Comparison of ENCODE assay signal across 9 cellular contexts in genomic region chr14:104827173-104828055, GRCh38. TPM values are rescaled to one million over a fixed set of nuclear protein-coding genes. Genes with fewer than 3 reads are reported as not detected.
DNase-seq lines count a peak whose midpoint lies in the region; ATAC-seq, FAIRE-seq and TF ChIP-seq lines count a peak whose summit lies in the region.
"Had no signal": no experiment of that assay in that cellular context is flagged by ENCODE, and none has a peak within 500 bp of the region (broad histone marks: within the 10 kb centered on the region; RNA-seq: fewer than 3 reads in every experiment).

No MANE protein-coding gene starts in this region.

- peak overlapping the region; percentile 40 for H3K4ac ChIP-seq in IMR-90 (ENCODE audit: low read depth, low read length)

- no peak for TF ChIP-seq POLR2A in IMR-90 (IDR thresholded peaks at IDR 0.05; ENCODE audit: low read depth, low read length)
- TF ChIP-seq POLR2A in adrenal gland (IDR thresholded peaks at IDR 0.05), result no peak

- no peak overlapping the region for H4K91ac ChIP-seq in IMR-90 (ENCODE audit: insufficient read depth, low read depth, low read length)

- POLR2A ChIA-PET in IMR-90 (lab: Charles Lee; ENCODE audit: unreplicated experiment), result no interaction called here

- no peaks in the 10 kb centered on the region for H3K36me3 ChIP-seq in IMR-90 (ENCODE audit: control insufficient read depth, insufficient read depth, low read length)
- no peaks in the 10 kb centered on the region for H3K36me3 ChIP-seq in SK-N-MC (ENCODE audit: insufficient read depth, low read length)
- H3K36me3 ChIP-seq in adrenal gland (replicated peaks in 1 of 2), result no peaks in the 10 kb centered on the region
- H3K36me3 ChIP-seq in small intestine (ENCODE audit: control insufficient read depth in 2 of 2, insufficient read depth in 2 of 2, low read length in 2 of 2), result no peaks in the 10 kb centered on the region
- H3K36me3 ChIP-seq in MG63, result no peaks in the 10 kb centered on the region

- WGBS in IMR-90 (ENCODE audit: extremely low coverage in 2 of 2, insufficient read length in 1 of 2), 2 experiments, result 15% methylated on average over 16 of the region's 39 CpGs; no CpG with 5 or more reads in 1 of the 2 experiments
- WGBS in adrenal gland, 4 donors, result 10 to 69% (median 16%) methylated on average over 2 to 39 of the region's 39 CpGs
- WGBS in small intestine, 3 donors, result 2 to 7% (median 6%) methylated on average over 36 to 39 of the region's 39 CpGs

- H2BK5ac ChIP-seq in IMR-90 (ENCODE audit: low read depth, low read length, poor library complexity, severe bottlenecking), result no peak overlapping the region

- H2AFZ ChIP-seq in IMR-90 (replicated peaks; ENCODE audit: low read length, poor library complexity), result peak overlapping the region; percentile 93

- peak; percentile 33 for TF ChIP-seq RAD21 in IMR-90 (IDR thresholded peaks at IDR 0.05; ENCODE audit: low read length)

- H3K4me1 ChIP-seq in IMR-90 (ENCODE audit: control insufficient read depth, insufficient read depth, low read length), result peaks cover 5% of the 10 kb centered on the region
- H3K4me1 ChIP-seq in adrenal gland (replicated peaks in 1 of 2), result peaks cover 14 to 17% of the 10 kb centered on the region in 2 donors
- H3K4me1 ChIP-seq in small intestine (ENCODE audit: control insufficient read depth in 2 of 2, insufficient read depth in 1 of 2, low read depth in 1 of 2, low read length in 1 of 2), result peaks cover 0 to 3% of the 10 kb centered on the region in 2 donors

- FAIRE-seq in D721Med (lab: Jason Lieb, UNC) (no peak), small intestine (lab: Jason Lieb, UNC) (no peak)
- FAIRE-seq: TTC549 had no signal

- peak overlapping the region; percentile 56 for H3K4me2 ChIP-seq in IMR-90 (ENCODE audit: low read depth, low read length)

- H4K8ac ChIP-seq in IMR-90 (ENCODE audit: low read depth in 2 of 2, low read length in 2 of 2), result peak overlapping the region in 1 of 2 experiments; percentile 69; a peak in 1 of 4 replicates

- no peak overlapping the region for H3K56ac ChIP-seq in IMR-90 (ENCODE audit: extremely low read depth, insufficient read depth, low read length)

- H3K23ac ChIP-seq in IMR-90 (ENCODE audit: low read depth, low read length), result peak overlapping the region; percentile 29; the same call in 1 of the 2 replicates

- H3K9me3 ChIP-seq in IMR-90 (ENCODE audit: control insufficient read depth, insufficient read depth, low read length) (no peaks in the 10 kb centered on the region), SK-N-MC (ENCODE audit: low read depth, low read length) (no peaks in the 10 kb centered on the region), adrenal gland (replicated peaks in 1 of 3) (no peaks in the 10 kb centered on the region), small intestine (ENCODE audit: control insufficient read depth, low read depth) (no peaks in the 10 kb centered on the region), MG63 (no peaks in the 10 kb centered on the region)

- H2BK15ac ChIP-seq in IMR-90 (ENCODE audit: low read depth, low read length), result no peak overlapping the region

- H2AK9ac ChIP-seq in IMR-90 (replicated peaks; ENCODE audit: low read depth, low read length, poor library complexity), result peak overlapping the region; percentile 93

- H4K20me1 ChIP-seq in IMR-90 (ENCODE audit: insufficient read depth, low read length), result no peaks in the 10 kb centered on the region

- peaks cover 3% of the 10 kb centered on the region; the same call in 1 of the 2 replicates for H3K9me1 ChIP-seq in IMR-90 (ENCODE audit: insufficient read depth, low read length)

- H3K27me3 ChIP-seq in IMR-90 (ENCODE audit: control insufficient read depth, insufficient read depth, low read length) (no peaks in the 10 kb centered on the region; the same call in 1 of the 2 replicates), adrenal gland (no peaks in the 10 kb centered on the region), small intestine (ENCODE audit: control insufficient read depth in 2 of 2, insufficient read depth in 2 of 2, low read length in 2 of 2) (no peaks in the 10 kb centered on the region), MG63 (no peaks in the 10 kb centered on the region)

- peak; percentile 21 for TF ChIP-seq CTCF in D721Med (IDR thresholded peaks at IDR 0.05; ENCODE audit: insufficient read depth, missing control alignments)
- TF ChIP-seq CTCF in IMR-90 (conservative IDR thresholded peaks at IDR 0.05; ENCODE audit: low read depth, low read length), result peak; percentile 49
- peak in 5 of 6 experiments; percentile 30 to 48 (median 36) for TF ChIP-seq CTCF in adrenal gland (IDR thresholded peaks at IDR 0.05)

- H3K9ac ChIP-seq in IMR-90 (ENCODE audit: low read depth, low read length) (peak overlapping the region; percentile 50), SK-N-MC (ENCODE audit: insufficient read length) (no peak overlapping the region)

- no peak overlapping the region for H2BK20ac ChIP-seq in IMR-90 (ENCODE audit: low read depth, low read length)

- BruUV-seq in IMR-90 (replicated peaks; lab: Mats Ljungman, UMichigan), result no TSS peak

- H3K4me3 ChIP-seq in IMR-90 (ENCODE audit: insufficient read depth, low read depth, low read length) (peak overlapping the region; percentile 54), SK-N-MC (peak overlapping the region; percentile 60), adrenal gland (peak overlapping the region in 1 of 4 donors; percentile 68), iPS-11a (ENCODE audit: low read depth, low read length) (peak overlapping the region; percentile 43), small intestine (ENCODE audit: low read depth in 1 of 2, low read length in 2 of 2) (peak overlapping the region in 1 of 2 donors; percentile 68), MG63 (no peak overlapping the region)

- peak; percentile 71 for DNase-seq in D721Med (ENCODE audit: insufficient read length, low spot score)
- peak; percentile 32 for DNase-seq in IMR-90
- DNase-seq in SK-N-MC (ENCODE audit: low read depth, low spot score), result no peak
- DNase-seq in adrenal gland, result peak in 4 of 7 donors; percentile 39 to 54 (median 46)
- peak; percentile 67 for DNase-seq in small intestine
- no peak for DNase-seq in C1 segment of cervical spinal cord (lab: John Stamatoyannopoulos, UW)
- DNase-seq in MG63, result no peak

- no peak overlapping the region for H3K14ac ChIP-seq in IMR-90 (replicated peaks; ENCODE audit: low read depth, low read length)

- intact Hi-C loops in IMR-90 (cut with micrococcal nuclease), result loop anchor here (5.0 kb wide), 1 partner anchor 40 kb away; the partner anchor contains the start of gene CEP170B
- intact Hi-C loops in adrenal gland (cut with DNase I), result no loop called here

- CTCF ChIA-PET in IMR-90 (lab: Yijun Ruan, JAX), result interaction anchor here (0.5 to 1.0 kb wide), 6 partner anchors 27 to 111 kb away, joined by 3 to 4 read pairs (median 4); partner anchors contain the start of gene ZBTB42

- in situ Hi-C loops in IMR-90 (cut with MboI; ENCODE audit: low sequenced_read_pairs), result no loop called here

- 0 out of 4 replicates have a peak, but pooled peaks cover 0 to 3% of the 10 kb centered on the region in 2 experiments for H3K79me1 ChIP-seq in IMR-90 (ENCODE audit: low read depth in 1 of 2, low read length in 2 of 2)

- H3K27ac ChIP-seq in IMR-90 (ENCODE audit: insufficient read depth, low read length), result no peak overlapping the region; the same call in 1 of the 2 replicates
- no peak overlapping the region for H3K27ac ChIP-seq in SK-N-MC
- H3K27ac ChIP-seq in adrenal gland, result peak overlapping the region in 1 of 5 donors; percentile 12
- peak overlapping the region in 1 of 2 donors; percentile 79 for H3K27ac ChIP-seq in small intestine (ENCODE audit: low read depth in 1 of 2, low read length in 1 of 2)

- no peak overlapping the region for H2BK120ac ChIP-seq in IMR-90 (ENCODE audit: low read depth, low read length)

- dilution Hi-C loops in IMR-90 (cut with HindIII; ENCODE audit: low sequenced_read_pairs, unreplicated experiment), result no loop called here

- H4K5ac ChIP-seq in IMR-90 (ENCODE audit: low read depth, low read length), result no peak overlapping the region

- peak overlapping the region; percentile 33; the same call in 1 of the 2 replicates for H2AK5ac ChIP-seq in IMR-90 (ENCODE audit: low read depth, low read length)

- ATAC-seq in IMR-90 (ENCODE audit: low read depth), result peak; percentile 30

- no peak overlapping the region for H3K18ac ChIP-seq in IMR-90 (ENCODE audit: low read depth, low read length)

TF ChIP-seq in IMR-90, 13 proteins besides CTCF, POLR2A, EP300 and RAD21:
- TF ChIP-seq SMC3 (IDR thresholded peaks at IDR 0.05; ENCODE audit: low read depth, low read length), result 0 out of 2 replicates have a peak, but pooled peaks have one; percentile 20
- TF ChIP-seq BHLHE40 (IDR thresholded peaks at IDR 0.05; ENCODE audit: low read depth, low read length), result no peak
TF ChIP-seq in IMR-90: peak in this region for 1.

RNA-seq across cellular contexts. Expression of gene ZBTB42, which starts 26.5 kb away (rescaled TPM):
- total RNA-seq in IMR-90 (2012; rRNA removed), result 1.1 and 1.3 TPM in 2 replicates
- 2.3 and 3.6 TPM in 2 replicates for polyA plus RNA-seq in IMR-90 (2012; rRNA removed)
- polyA plus RNA-seq in IMR-90 (2012; cell fraction: cytosol; rRNA removed), result 1.7 and 3.3 TPM in 2 replicates
- 1.2 and 2.1 TPM in 2 replicates for polyA plus RNA-seq in IMR-90 (2012; cell fraction: nucleus; rRNA removed; ENCODE audit: low replicate concordance)
- 10 to 100 TPM in 3 of 8 donors, 1 to 10 TPM in 5; 3.5 to 13.9 (median 9.4) TPM for total RNA-seq in adrenal gland
- polyA plus RNA-seq in adrenal gland, result 1 to 10 TPM; 1.2 to 2.3 (median 1.6) TPM
- 1 to 10 TPM; 2.7 to 6.6 (median 4.2) TPM for polyA plus RNA-seq in small intestine
- total RNA-seq in MG63 (2014; rRNA removed; shearing (Covaris generic); ENCODE audit: low replicate concordance), result 2.5 and 3.9 TPM in 2 replicates

RNA-seq across cellular contexts. Expression of gene AKT1, which starts 31.9 kb away (rescaled TPM):
- total RNA-seq in IMR-90 (2012; rRNA removed) (182 and 193 TPM in 2 replicates), adrenal gland (100 to 1,000 TPM; 155 to 300 (median 195) TPM)
- polyA plus RNA-seq in IMR-90 (2012; rRNA removed) (221 and 242 TPM in 2 replicates), adrenal gland (100 to 1,000 TPM in 2 of 3 donors, 10 to 100 TPM in 1; 97.5 to 244 (median 230) TPM), small intestine (10 to 100 TPM; 72.4 to 95.9 (median 74.5) TPM)
- 248 and 535 TPM in 2 replicates for polyA plus RNA-seq in IMR-90 (2012; cell fraction: cytosol; rRNA removed)
- 317 and 551 TPM in 2 replicates for polyA plus RNA-seq in IMR-90 (2012; cell fraction: nucleus; rRNA removed; ENCODE audit: low replicate concordance)
- 118 and 140 TPM in 2 replicates for total RNA-seq in MG63 (2014; rRNA removed; shearing (Covaris generic); ENCODE audit: low replicate concordance)

RNA-seq across cellular contexts. Expression of gene CEP170B, which starts 37.7 kb away (rescaled TPM):
- total RNA-seq in IMR-90 (2012; rRNA removed) (3.6 and 4.2 TPM in 2 replicates), adrenal gland (10 to 100 TPM; 13.8 to 25.1 (median 19.0) TPM)
- polyA plus RNA-seq in IMR-90 (2012; rRNA removed) (13.1 and 17.5 TPM in 2 replicates), adrenal gland (10 to 100 TPM in 2 of 3 donors, 1 to 10 TPM in 1; 2.8 to 29.4 (median 13.0) TPM), small intestine (10 to 100 TPM; 24.9 to 33.9 (median 32.7) TPM)
- 8.0 and 13.1 TPM in 2 replicates for polyA plus RNA-seq in IMR-90 (2012; cell fraction: cytosol; rRNA removed)
- 67.5 and 145 TPM in 2 replicates for polyA plus RNA-seq in IMR-90 (2012; cell fraction: nucleus; rRNA removed; ENCODE audit: low replicate concordance)
- total RNA-seq in MG63 (2014; rRNA removed; shearing (Covaris generic); ENCODE audit: low replicate concordance), result 7.5 and 13.6 TPM in 2 replicates

Comparison
In these comparisons a context has a peak if more than half of its experiments do, and no peak if none do; other contexts are left out.
1. DNase-seq: peak in D721Med (single experiment), IMR-90 (single experiment), adrenal gland (4 of 7) and small intestine (single experiment); none in SK-N-MC (single experiment), C1 segment of cervical spinal cord (0 of 14) and MG63 (single experiment).
2. Peak in every context shown above with its lines, with median percentiles within 50 percentile points of each other: CTCF ChIP-seq.